In the genomic region with DNA sequence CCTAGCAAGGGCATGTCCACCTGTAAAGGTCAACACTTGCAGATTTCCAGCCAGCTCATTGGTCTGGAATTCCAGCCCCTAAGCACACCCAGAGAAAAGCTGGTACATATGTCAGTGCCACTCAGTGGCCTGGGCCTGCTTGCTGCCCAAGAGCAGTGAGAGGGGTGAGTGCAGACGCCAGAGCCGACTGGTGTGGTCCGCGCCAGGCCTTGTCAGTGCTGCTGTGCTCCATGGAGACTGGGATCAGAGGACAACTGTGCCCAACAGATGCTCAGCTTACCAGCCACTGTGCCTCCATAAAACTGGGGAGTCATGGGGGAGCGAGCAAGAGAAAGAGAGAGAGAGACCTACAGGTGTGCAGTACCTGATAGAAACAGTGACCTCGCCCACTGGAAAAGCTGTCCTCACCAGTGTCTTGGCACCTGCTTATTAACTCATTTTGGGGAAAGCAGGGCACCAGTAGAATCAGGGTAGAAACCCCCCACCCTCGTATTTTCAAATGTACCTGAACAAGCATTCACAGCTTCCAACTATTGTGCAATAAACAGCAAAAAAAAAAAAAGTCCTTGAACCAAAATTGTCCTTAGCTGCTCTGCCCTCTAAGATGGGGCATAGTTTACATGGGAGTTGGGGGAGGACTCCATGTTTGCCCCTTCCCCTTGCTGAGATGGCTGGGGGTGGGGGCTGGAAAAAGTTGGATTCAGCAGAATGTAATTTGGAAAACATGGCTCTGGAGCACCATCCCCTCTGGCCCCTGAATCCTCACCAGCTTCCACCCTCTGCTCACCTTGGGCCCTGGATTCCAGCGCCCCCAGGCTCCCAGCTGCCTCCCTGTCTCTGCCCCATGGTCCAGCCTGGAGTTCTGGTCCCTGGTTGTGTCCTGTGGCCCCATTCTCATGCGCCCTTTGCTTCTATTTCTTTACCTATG, we compare ENCODE assay signal across 18 cellular contexts. TPM values are rescaled to one million over a fixed set of nuclear protein-coding genes. Genes with fewer than 3 reads are reported as not detected.
DNase-seq lines count a peak whose midpoint lies in the region; ATAC-seq and TF ChIP-seq lines count a peak whose summit lies in the region.
"Had no signal": no experiment of that assay in that cellular context is flagged by ENCODE, and none has a peak within 500 bp of the region (broad histone marks: within the 10 kb centered on the region; RNA-seq: fewer than 3 reads in every experiment).

No MANE protein-coding gene starts in this region.

- no peak for TF ChIP-seq CTCF in CD4-positive, alpha-beta T cell (IDR thresholded peaks at IDR 0.05)
- no peak for TF ChIP-seq CTCF in WTC11 (IDR thresholded peaks at IDR 0.05)
- no peak for TF ChIP-seq CTCF in ascending aorta (IDR thresholded peaks at IDR 0.05)
- no peak for TF ChIP-seq CTCF in Caco-2 (IDR thresholded peaks at IDR 0.05; ENCODE audit: insufficient read depth in 1 of 2, low read depth in 1 of 2, low read length in 1 of 2, severe bottlenecking in 1 of 2, unreplicated experiment in 1 of 2)

- H3K36me3 ChIP-seq in ACC112 (ENCODE audit: insufficient read depth, low read length) (peaks cover 7% of the 10 kb centered on the region), ascending aorta (peaks cover 0 to 2% of the 10 kb centered on the region in 2 donors), Caco-2 (ENCODE audit: control insufficient read depth, insufficient read depth, low read length) (no peaks in the 10 kb centered on the region)
- H3K36me3 ChIP-seq: gastrocnemius medialis had no signal

- H3K9me3 Mint-ChIP-seq in CD4-positive, alpha-beta T cell: no peaks in the 10 kb centered on the region
- H3K9me3 Mint-ChIP-seq in WTC11 (peaks cover 45% of the 10 kb centered on the region), immature natural killer cell (no peaks in the 10 kb centered on the region), Caco-2 (ENCODE audit: unreplicated experiment) (no peaks in the 10 kb centered on the region)

- H3K4me3 ChIP-seq in ACC112 (ENCODE audit: low read depth, low read length) (peak overlapping the region; percentile 84), ascending aorta (no peak overlapping the region), Caco-2 (ENCODE audit: low read depth, low read length) (no peak overlapping the region)

- peaks cover 28% of the 10 kb centered on the region for H3K36me3 Mint-ChIP-seq in CD4-positive, alpha-beta T cell (ENCODE audit: low read depth)
- H3K36me3 Mint-ChIP-seq in WTC11: peaks cover 26% of the 10 kb centered on the region
- peaks cover 14 to 18% (median 16%) of the 10 kb centered on the region in 3 donors for H3K36me3 Mint-ChIP-seq in immature natural killer cell
- H3K36me3 Mint-ChIP-seq in Caco-2 (ENCODE audit: insufficient read depth, unreplicated experiment): no peaks in the 10 kb centered on the region

- H3K27me3 Mint-ChIP-seq in CD4-positive, alpha-beta T cell: no peaks in the 10 kb centered on the region
- H3K27me3 Mint-ChIP-seq in WTC11 (ENCODE audit: low read depth): peaks cover 7% of the 10 kb centered on the region; the same call in 1 of the 2 replicates
- peaks cover 2 to 7% (median 3%) of the 10 kb centered on the region in 3 donors for H3K27me3 Mint-ChIP-seq in immature natural killer cell (ENCODE audit: low read depth in 3 of 3)
- no peaks in the 10 kb centered on the region for H3K27me3 Mint-ChIP-seq in Caco-2 (ENCODE audit: insufficient read depth, unreplicated experiment)

- peak overlapping the region; percentile 74 for H3K4me3 Mint-ChIP-seq in CD4-positive, alpha-beta T cell
- H3K4me3 Mint-ChIP-seq in WTC11 (no peak overlapping the region), immature natural killer cell (peak overlapping the region; percentile 91 to 99 (median 96)), Caco-2 (ENCODE audit: unreplicated experiment) (no peak overlapping the region)
- H3K4me3 Mint-ChIP-seq: H9 had no signal

- BruUV-seq in Caco-2 (replicated peaks; lab: Mats Ljungman, UMichigan): no TSS peak

- H3K9me3 ChIP-seq in CD4-positive, alpha-beta T cell (ENCODE audit: control insufficient read depth, low read length): no peaks in the 10 kb centered on the region
- H3K9me3 ChIP-seq in ascending aorta (peaks cover 0 to 6% of the 10 kb centered on the region in 2 donors), Caco-2 (no peaks in the 10 kb centered on the region)
- H3K9me3 ChIP-seq: gastrocnemius medialis had no signal

- CTCF ChIA-PET in CD4-positive, alpha-beta T cell (lab: Charles Lee): no interaction called here
- CTCF ChIA-PET in WTC11 (lab: Charles Lee): no interaction called here
- CTCF ChIA-PET in Caco-2 (lab: Charles Lee): interaction anchor here (0.6 kb wide), 1 partner anchor 318 kb away, joined by 3 read pairs; no protein-coding TSS in a partner anchor

- no peak overlapping the region for H3K27ac ChIP-seq in ACC112 (ENCODE audit: low read depth, low read length)
- no peak overlapping the region for H3K27ac ChIP-seq in CD4-positive, alpha-beta T cell (ENCODE audit: low read depth, low read length)
- H3K27ac ChIP-seq in ascending aorta: no peak overlapping the region

- peaks cover 84% of the 10 kb centered on the region for H3K4me1 Mint-ChIP-seq in CD4-positive, alpha-beta T cell (ENCODE audit: low read depth)
- peaks cover 7% of the 10 kb centered on the region for H3K4me1 Mint-ChIP-seq in WTC11
- H3K4me1 Mint-ChIP-seq in immature natural killer cell: peaks cover 79 to 86% of the 10 kb centered on the region in 2 donors
- no peaks in the 10 kb centered on the region for H3K4me1 Mint-ChIP-seq in Caco-2 (ENCODE audit: low read depth, unreplicated experiment)

- no peak for DNase-seq in CD4-positive, alpha-beta T cell
- DNase-seq in WTC11 (ENCODE audit: low spot score) (no peak), immature natural killer cell (no peak), ascending aorta (ENCODE audit: low spot score in 2 of 2) (no peak), Caco-2 (no peak), SW480 (ENCODE audit: low spot score) (no peak)
- DNase-seq: activated CD8-positive, alpha-beta memory T cell treated with anti-CD3 and anti-CD28 coated beads for 24 hours; cerebellar nuclear complex; gastrocnemius medialis; H9; mesendoderm; NCI-H1092 treated with DMSO at 0.1 percent for 48 hours; NCI-H2171 treated with DMSO at 0.1 percent for 48 hours; NCI-H82; stimulated activated naive CD4-positive, alpha-beta T cell; T1000 had no signal

- H2AFZ ChIP-seq in ACC112 (ENCODE audit: low read length, unreplicated experiment): no peak overlapping the region

- H3K27me3 ChIP-seq in ACC112 (ENCODE audit: insufficient read depth, low read length) (no peaks in the 10 kb centered on the region), ascending aorta (no peaks in the 10 kb centered on the region), Caco-2 (replicated peaks; ENCODE audit: control insufficient read depth, insufficient read depth, low read length) (no peaks in the 10 kb centered on the region)
- no peaks in the 10 kb centered on the region for H3K27me3 ChIP-seq in CD4-positive, alpha-beta T cell (ENCODE audit: control insufficient read depth, insufficient read depth, low read length)
- H3K27me3 ChIP-seq: gastrocnemius medialis had no signal

- H3K27ac Mint-ChIP-seq in CD4-positive, alpha-beta T cell: peak overlapping the region; percentile 98
- H3K27ac Mint-ChIP-seq in WTC11 (no peak overlapping the region), immature natural killer cell (peak overlapping the region; percentile 48 to 100 (median 96)), Caco-2 (ENCODE audit: unreplicated experiment) (no peak overlapping the region)

- H3K79me2 ChIP-seq in ACC112 (ENCODE audit: control insufficient read depth, insufficient read depth, low read length, unreplicated experiment): peaks cover 31% of the 10 kb centered on the region

- H3K4me1 ChIP-seq in ACC112 (ENCODE audit: control insufficient read depth, insufficient read depth, low read length, unreplicated experiment) (peaks cover 13% of the 10 kb centered on the region), ascending aorta (no peaks in the 10 kb centered on the region), Caco-2 (no peaks in the 10 kb centered on the region)

- intact Hi-C loops in CD4-positive, alpha-beta T cell (cut with DNase I, micrococcal nuclease): loop anchor here (2.0 to 5.0 kb wide), 2 partner anchors 37 to 107 kb away; partner anchors contain the start of gene SP110 (in 2 of the 2)
- intact Hi-C loops in ascending aorta (cut with DNase I): no loop called here
- intact Hi-C loops in Caco-2 (cut with micrococcal nuclease; ENCODE audit: unreplicated experiment): no loop called here

- POLR2A ChIA-PET in CD4-positive, alpha-beta T cell (lab: Charles Lee): interaction anchor here (0.6 to 2.2 kb wide), 2 partner anchors 72 to 78 kb away, joined by 3 to 13 read pairs; no protein-coding TSS in a partner anchor
- POLR2A ChIA-PET in WTC11 (lab: Charles Lee): no interaction called here
- POLR2A ChIA-PET in Caco-2 (lab: Charles Lee): no interaction called here

- ATAC-seq in CD4-positive, alpha-beta T cell (ENCODE audit: poor library complexity): no peak
- ATAC-seq in WTC11: no peak
- no peak for ATAC-seq in GM21717 (IDR thresholded peaks at IDR 0.05; ENCODE audit: unreplicated experiment)
- ATAC-seq: gastrocnemius medialis had no signal

TF ChIP-seq in WTC11, 78 proteins besides CTCF, POLR2A, EP300 and RAD21 (continues in another document):
- no peak for TF ChIP-seq ATF3 (CRISPR knock-in tag; conservative IDR thresholded peaks at IDR 0.05)

RNA-seq across cellular contexts. Expression of gene SP140L, which starts 1.4 kb away (rescaled TPM):
- total RNA-seq in CD4-positive, alpha-beta T cell: 10 to 100 TPM; 55.3 to 64.1 TPM
- total RNA-seq in WTC11 (2021) (2.7 to 3.8 TPM (median 3.2 TPM) in 3 replicates), ascending aorta (4.0 TPM), Caco-2 (2022) (0.26 TPM in 1 of 2 replicates, not detected in the other)
- polyA plus RNA-seq in immature natural killer cell: 10 to 100 TPM; 13.5 to 26.4 (median 14.4) TPM

Comparison
In these comparisons a context has a peak if more than half of its experiments do, and no peak if none do; other contexts are left out.
1. H3K27ac Mint-ChIP-seq: peak in CD4-positive, alpha-beta T cell (single experiment) and immature natural killer cell (6 of 6); none in WTC11 (single experiment) and Caco-2 (single experiment).
2. H3K4me3 Mint-ChIP-seq: peak in CD4-positive, alpha-beta T cell (single experiment) and immature natural killer cell (5 of 5); none in WTC11 (single experiment) and Caco-2 (single experiment).
3. RNA of gene SP140L, which starts 1.4 kb away (total RNA-seq): 55.3 to 64.1 TPM in CD4-positive, alpha-beta T cell; 4.0 TPM in ascending aorta (single experiment), 2.7 to 3.8 TPM in WTC11 and 0.26 TPM in Caco-2; every median in the first group is over 10 times any median in the second.
4. intact Hi-C loops: an anchor here in CD4-positive, alpha-beta T cell (2.0 to 5.0 kb wide); none called in ascending aorta and Caco-2.